Comparison of ENCODE assay signal across 9 cellular contexts in the genomic region with DNA sequence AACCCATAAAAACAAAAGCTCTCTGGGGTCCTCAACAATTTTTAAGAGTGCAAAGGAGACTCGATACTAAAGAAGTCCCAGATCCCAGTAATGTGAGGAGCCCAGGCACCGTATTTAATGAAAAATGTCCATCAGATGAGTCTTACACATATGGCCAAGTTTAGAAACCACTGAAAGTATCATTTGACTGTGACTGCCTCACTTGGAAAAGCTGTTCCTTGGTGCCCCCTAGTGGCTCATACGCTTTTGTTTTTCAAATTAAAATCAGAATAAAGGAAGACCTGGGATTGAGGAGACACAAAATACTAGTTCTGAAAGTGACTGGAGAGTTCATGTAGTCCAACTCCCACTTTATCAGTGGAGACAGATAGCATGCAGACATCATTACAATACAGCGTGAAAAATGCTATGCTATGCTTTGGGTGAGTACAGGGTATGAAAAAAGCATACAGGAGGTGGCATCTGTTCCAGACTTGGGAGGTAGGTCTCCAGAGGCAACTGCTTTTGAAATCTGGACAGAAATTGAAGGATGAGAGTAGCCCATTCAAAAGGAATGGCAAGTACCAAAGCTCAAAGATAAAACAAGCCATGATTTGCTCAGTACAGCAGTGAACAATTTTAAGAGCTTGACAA. TPM values are rescaled to one million over a fixed set of nuclear protein-coding genes. Genes with fewer than 3 reads are reported as not detected.
A peak's percentile ranks its signal among the peaks of the same experiment; 100 is the strongest.
DNase-seq lines count a peak whose midpoint lies in the region; ATAC-seq, FAIRE-seq and TF ChIP-seq lines count a peak whose summit lies in the region.
"Had no signal": no experiment of that assay in that cellular context is flagged by ENCODE, and none has a peak within 500 bp of the region (broad histone marks: within the 10 kb centered on the region; RNA-seq: fewer than 3 reads in every experiment).

No MANE protein-coding gene starts in this region.

- no peaks in the 10 kb centered on the region; the same call in 1 of the 2 replicates for H3F3A ChIP-seq in MM.1S (ENCODE audit: insufficient read depth, low read length)

- H3K4me3 Mint-ChIP-seq in progenitor cell of endocrine pancreas (ENCODE audit: low read depth), result no peak overlapping the region

- H3K36me3 ChIP-seq in HCT116 (ENCODE audit: control insufficient read depth in 1 of 2, insufficient read depth in 2 of 2, low read length in 2 of 2) (peaks cover 0 to 11% of the 10 kb centered on the region in 2 experiments; a peak in 2 of 4 replicates), MM.1S (replicated peaks; ENCODE audit: insufficient read depth, low read length) (no peaks in the 10 kb centered on the region)

- no peaks in the 10 kb centered on the region for H3K27me3 ChIP-seq in HCT116 (ENCODE audit: insufficient read depth, low read length)
- no peaks in the 10 kb centered on the region for H3K27me3 ChIP-seq in MM.1S (replicated peaks; ENCODE audit: insufficient read depth, low read length)

- H3K4me1 ChIP-seq in HCT116 (ENCODE audit: control insufficient read depth in 1 of 2, insufficient read depth in 2 of 2, low read length in 2 of 2), result no peaks in the 10 kb centered on the region
- no peaks in the 10 kb centered on the region for H3K4me1 ChIP-seq in MM.1S (ENCODE audit: low read length)

- ATAC-seq in HCT116, result peak; percentile 70
- no peak for ATAC-seq in GM19397 (IDR thresholded peaks at IDR 0.05; ENCODE audit: unreplicated experiment)

- H3K9me3 Mint-ChIP-seq in progenitor cell of endocrine pancreas (ENCODE audit: low read depth), result no peaks in the 10 kb centered on the region

- H4K20me1 ChIP-seq in HCT116 (ENCODE audit: insufficient read depth) (no peaks in the 10 kb centered on the region), MM.1S (ENCODE audit: insufficient read depth, low read length) (no peaks in the 10 kb centered on the region)

- H3K27ac Mint-ChIP-seq in progenitor cell of endocrine pancreas, result no peak overlapping the region

- peaks cover 5% of the 10 kb centered on the region for H3K36me3 Mint-ChIP-seq in progenitor cell of endocrine pancreas (ENCODE audit: insufficient read depth)

- CTCF ChIA-PET in HCT116 (lab: Charles Lee) (interaction anchor here (0.6 to 3.6 kb wide), 17 partner anchors 10 to 828 kb away, joined by 3 to 13 read pairs (median 4); no protein-coding TSS in a partner anchor), RWPE1 (lab: Yijun Ruan, JAX) (interaction anchor here (0.6 to 1.8 kb wide), 13 partner anchors 14 to 821 kb away, joined by 3 to 15 read pairs (median 4); a partner anchor contains a TSS)

- no peaks in the 10 kb centered on the region for H3K79me2 ChIP-seq in HCT116 (ENCODE audit: insufficient read depth, low read length)
- H3K79me2 ChIP-seq in MM.1S (ENCODE audit: low read length), result peaks cover 5% of the 10 kb centered on the region

- DNase-seq in GM12865 (ENCODE audit: low read depth) (peak; percentile 88), HCT116 (ENCODE audit: low read depth, low spot score) (peak; percentile 54), MM.1S (peak; percentile 74), RWPE1 (ENCODE audit: low spot score) (peak; percentile 52), frontal cortex (ENCODE audit: low spot score in 2 of 2) (peak; percentile 1 to 16), progenitor cell of endocrine pancreas (ENCODE audit: low spot score, unreplicated experiment) (peak; percentile 40)
- peak; percentile 5 for DNase-seq in activated effector memory CD4-positive, alpha-beta T cell treated with Interleukin-2 at 50 U/mL for 16 hours

- TF ChIP-seq RAD21 in HCT116 (IDR thresholded peaks at IDR 0.05; ENCODE audit: low read depth), result peak; percentile 80

- FAIRE-seq in frontal cortex (lab: Jason Lieb, UNC), result peak; percentile 26

- no TSS peak for BruUV-seq in HCT116 (replicated peaks; lab: Mats Ljungman, UMichigan)

- POLR2A ChIA-PET in HCT116 (lab: Charles Lee), result no interaction called here
- POLR2A ChIA-PET in RWPE1 (lab: Yijun Ruan, JAX; ENCODE audit: low non-redundant PET), result no interaction called here

- H3K9me2 ChIP-seq in HCT116 (ENCODE audit: insufficient read depth), result no peaks in the 10 kb centered on the region
- no peaks in the 10 kb centered on the region for H3K9me2 ChIP-seq in MM.1S (replicated peaks; ENCODE audit: insufficient read depth, low read length)

- no peak for TF ChIP-seq POLR2A in HCT116 (IDR thresholded peaks at IDR 0.05; ENCODE audit: borderline replicate concordance, extremely low read depth, insufficient read depth, insufficient read length)

- H3K4me2 ChIP-seq in HCT116 (ENCODE audit: low read length) (no peak overlapping the region), MM.1S (ENCODE audit: low read depth, low read length) (no peak overlapping the region)

- H3K9ac ChIP-seq in HCT116 (ENCODE audit: low read length) (no peak overlapping the region), MM.1S (ENCODE audit: low read length) (no peak overlapping the region)

- intact Hi-C loops in HCT116 (cut with micrococcal nuclease), result loop anchor here (1.0 to 10.0 kb wide), 3 partner anchors 185 to 831 kb away; a partner anchor contains a TSS

- RAD21 ChIA-PET in HCT116 (lab: Charles Lee; ENCODE audit: low non-redundant PET in 1 of 2, low total read pairs in 2 of 2, uncharacterized antibody in 2 of 2, unreplicated experiment in 2 of 2), result no interaction called here

- H3K4me3 ChIP-seq in GM12865 (ENCODE audit: low read depth, low read length) (no peak overlapping the region), HCT116 (replicated peaks in 1 of 2; ENCODE audit: low read depth in 1 of 2, low read length in 2 of 2) (no peak overlapping the region), MM.1S (ENCODE audit: low read length) (no peak overlapping the region)
- H3K4me3 ChIP-seq: skin epidermis had no signal

- H3K9me3 ChIP-seq in HCT116 (ENCODE audit: control insufficient read depth in 1 of 2, insufficient read depth in 1 of 2, low read depth in 1 of 2, low read length in 2 of 2) (no peaks in the 10 kb centered on the region), MM.1S (replicated peaks; ENCODE audit: insufficient read depth, low read length) (no peaks in the 10 kb centered on the region)

- H3K27ac ChIP-seq in HCT116 (ENCODE audit: low read depth, low read length), result no peak overlapping the region
- H3K27ac ChIP-seq in MM.1S (ENCODE audit: low read length), result no peak overlapping the region
- H3K27ac ChIP-seq in RWPE1, result no peak overlapping the region
- H3K27ac ChIP-seq: skin epidermis had no signal

- TF ChIP-seq CTCF in GM12865 (IDR thresholded peaks at IDR 0.05; ENCODE audit: insufficient read depth, low read depth, low read length, missing control alignments), result peak; percentile 69
- TF ChIP-seq CTCF in HCT116 (IDR thresholded peaks at IDR 0.05 in 2 of 3, conservative IDR thresholded peaks at IDR 0.05 in 1 of 3; ENCODE audit: borderline replicate concordance in 1 of 3, insufficient read depth in 1 of 3, low read depth in 2 of 3, low read length in 2 of 3), result peak; percentile 69 to 79 (median 71); a peak in 5 of 6 replicates
- TF ChIP-seq CTCF in MM.1S (IDR thresholded peaks at IDR 0.05; ENCODE audit: low read length), result peak; percentile 53
- TF ChIP-seq CTCF in RWPE1 (conservative IDR thresholded peaks at IDR 0.05; ENCODE audit: low read depth), result peak; percentile 78
- TF ChIP-seq CTCF in progenitor cell of endocrine pancreas (IDR thresholded peaks at IDR 0.05; ENCODE audit: unreplicated experiment), result peak; percentile 81

- H3K27me3 Mint-ChIP-seq in progenitor cell of endocrine pancreas, result no peaks in the 10 kb centered on the region

- H2AFZ ChIP-seq in HCT116 (ENCODE audit: low read depth, low read length, poor library complexity, severe bottlenecking), result no peak overlapping the region
- H2AFZ ChIP-seq in MM.1S (ENCODE audit: low read length), result no peak overlapping the region

- H3K4me1 Mint-ChIP-seq in progenitor cell of endocrine pancreas (ENCODE audit: low read depth), result no peaks in the 10 kb centered on the region

TF ChIP-seq in HCT116, 20 proteins besides CTCF, POLR2A, EP300 and RAD21:
- TF ChIP-seq, protein P1, sequence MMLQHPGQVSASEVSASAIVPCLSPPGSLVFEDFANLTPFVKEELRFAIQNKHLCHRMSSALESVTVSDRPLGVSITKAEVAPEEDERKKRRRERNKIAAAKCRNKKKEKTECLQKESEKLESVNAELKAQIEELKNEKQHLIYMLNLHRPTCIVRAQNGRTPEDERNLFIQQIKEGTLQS (IDR thresholded peaks at IDR 0.05), result no peak
- no peak for TF ChIP-seq SP1 (IDR thresholded peaks at IDR 0.05; ENCODE audit: low read depth)
- TF ChIP-seq JUND (IDR thresholded peaks at IDR 0.05), result no peak
- no peak for TF ChIP-seq SRF (IDR thresholded peaks at IDR 0.05; ENCODE audit: low read depth)
- TF ChIP-seq, protein P2, sequence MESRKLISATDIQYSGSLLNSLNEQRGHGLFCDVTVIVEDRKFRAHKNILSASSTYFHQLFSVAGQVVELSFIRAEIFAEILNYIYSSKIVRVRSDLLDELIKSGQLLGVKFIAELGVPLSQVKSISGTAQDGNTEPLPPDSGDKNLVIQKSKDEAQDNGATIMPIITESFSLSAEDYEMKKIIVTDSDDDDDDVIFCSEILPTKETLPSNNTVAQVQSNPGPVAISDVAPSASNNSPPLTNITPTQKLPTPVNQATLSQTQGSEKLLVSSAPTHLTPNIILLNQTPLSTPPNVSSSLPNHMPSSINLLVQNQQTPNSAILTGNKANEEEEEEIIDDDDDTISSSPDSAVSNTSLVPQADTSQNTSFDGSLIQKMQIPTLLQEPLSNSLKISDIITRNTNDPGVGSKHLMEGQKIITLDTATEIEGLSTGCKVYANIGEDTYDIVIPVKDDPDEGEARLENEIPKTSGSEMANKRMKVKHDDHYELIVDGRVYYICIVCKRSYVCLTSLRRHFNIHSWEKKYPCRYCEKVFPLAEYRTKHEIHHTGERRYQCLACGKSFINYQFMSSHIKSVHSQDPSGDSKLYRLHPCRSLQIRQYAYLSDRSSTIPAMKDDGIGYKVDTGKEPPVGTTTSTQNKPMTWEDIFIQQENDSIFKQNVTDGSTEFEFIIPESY (IDR thresholded peaks at IDR 0.05; ENCODE audit: extremely low read depth, insufficient replicate concordance, low read length), result no peak
- no peak for TF ChIP-seq ELF1 (IDR thresholded peaks at IDR 0.05; ENCODE audit: borderline replicate concordance, low read depth)
- TF ChIP-seq TCF7L2 (IDR thresholded peaks at IDR 0.05; ENCODE audit: borderline replicate concordance, extremely low read depth, insufficient read depth, insufficient read length), result no peak
- no peak for TF ChIP-seq EZH2 (IDR thresholded peaks at IDR 0.05)

RNA-seq across cellular contexts. Expression of a gene that starts 33.8 kb away (rescaled TPM):
- total RNA-seq in HCT116 (2021; ENCODE audit: unreplicated experiment), result 21.4 TPM
- polyA plus RNA-seq in HCT116 (2012), result 4.0 and 4.7 TPM in 2 replicates
- 75.4 TPM for total RNA-seq in frontal cortex
- 28.4 and 36.6 TPM in 2 replicates for total RNA-seq in progenitor cell of endocrine pancreas

RNA-seq across cellular contexts. Expression of a gene that starts 33.9 kb away (rescaled TPM):
- total RNA-seq in HCT116 (2021; ENCODE audit: unreplicated experiment) (70.5 TPM), frontal cortex (22.4 TPM), progenitor cell of endocrine pancreas (28.6 and 32.6 TPM in 2 replicates)
- 35.3 and 35.4 TPM in 2 replicates for polyA plus RNA-seq in HCT116 (2012)

Comparison
In these comparisons a context has a peak if more than half of its experiments do, and no peak if none do; other contexts are left out.
1. DNase-seq: peak in every context shown above with its lines; median percentile 88 in GM12865; 74 in MM.1S; 54 in HCT116; 52 in RWPE1; 40 in progenitor cell of endocrine pancreas; 8 in frontal cortex; 5 in activated effector memory CD4-positive, alpha-beta T cell treated with Interleukin-2 at 50 U/mL for 16 hours.